Comparison of ENCODE assay signal across 10 cellular contexts in genomic region chr4:80462537-80463207, GRCh38.
DNase-seq lines count a peak whose midpoint lies in the region; ATAC-seq and TF ChIP-seq lines count a peak whose summit lies in the region.
"Had no signal": no experiment of that assay in that cellular context is flagged by ENCODE, and none has a peak within 500 bp of the region (broad histone marks: within the 10 kb centered on the region; RNA-seq: fewer than 3 reads in every experiment).

No MANE protein-coding gene starts in this region.

- H3K36me3 Mint-ChIP-seq in T-helper 1 cell treated with Interleukin-12 subunit alpha and Interleukin-12 subunit beta and Interleukin-4 antibody, amounts not matched to agents 30 μg/mL and 1 μg/mL, for 36 hours (ENCODE audit: low read depth) = peaks cover 4% of the 10 kb centered on the region
- no peaks in the 10 kb centered on the region for H3K36me3 Mint-ChIP-seq in natural killer cell

- DNase-seq in natural killer cell (no peak), GM10248 (ENCODE audit: extremely low spot score) (no peak), mesenteric fat pad (ENCODE audit: low spot score) (no peak), right atrium auricular region (ENCODE audit: low spot score) (no peak), iPS-NIHi7 (ENCODE audit: extremely low spot score) (no peak)
- DNase-seq: activated effector memory CD4-positive, alpha-beta T cell treated with anti-CD3 and anti-CD28 coated beads, Interleukin-2, amount 50 U/mL, for 16 hours; NCI-H2029 treated with DMSO at 0.1 percent for 48 hours had no signal

- POLR2A ChIA-PET in GM10248 (lab: Yijun Ruan, JAX) = no interaction called here

- CTCF ChIA-PET in GM10248 (lab: Yijun Ruan, JAX) = interaction anchor here (1.4 kb wide), 1 partner anchor 11 kb away, joined by 4 read pairs; no protein-coding TSS in a partner anchor

- H3K27ac ChIP-seq in right atrium auricular region = no peak overlapping the region

- H3K9me3 Mint-ChIP-seq in T-helper 1 cell treated with Interleukin-12 subunit alpha and Interleukin-12 subunit beta and Interleukin-4 antibody, amounts not matched to agents 30 μg/mL and 1 μg/mL, for 36 hours = peaks cover 12% of the 10 kb centered on the region
- H3K9me3 Mint-ChIP-seq in natural killer cell = peaks cover 0 to 5% of the 10 kb centered on the region in 2 donors

- H3K4me3 ChIP-seq in right atrium auricular region = no peak overlapping the region

- no peaks in the 10 kb centered on the region for H3K4me1 ChIP-seq in right atrium auricular region

- H3K4me1 Mint-ChIP-seq in T-helper 1 cell treated with Interleukin-12 subunit alpha and Interleukin-12 subunit beta and Interleukin-4 antibody, amounts not matched to agents 30 μg/mL and 1 μg/mL, for 36 hours (ENCODE audit: low read depth) = peaks cover 7% of the 10 kb centered on the region
- H3K4me1 Mint-ChIP-seq in natural killer cell = peaks cover 10 to 17% of the 10 kb centered on the region in 2 donors

- no peaks in the 10 kb centered on the region for H3K27me3 Mint-ChIP-seq in T-helper 1 cell treated with Interleukin-12 subunit alpha and Interleukin-12 subunit beta and Interleukin-4 antibody, amounts not matched to agents 30 μg/mL and 1 μg/mL, for 36 hours (ENCODE audit: low read depth)
- H3K27me3 Mint-ChIP-seq in natural killer cell (ENCODE audit: low read depth in 2 of 2) = peaks cover 0 to 2% of the 10 kb centered on the region in 2 donors

- H3K9me3 ChIP-seq in right atrium auricular region = no peaks in the 10 kb centered on the region

- no peaks in the 10 kb centered on the region for H3K27me3 ChIP-seq in right atrium auricular region

- intact Hi-C loops in natural killer cell (cut with micrococcal nuclease) = no loop called here

- ATAC-seq in GM18520 (IDR thresholded peaks at IDR 0.05; ENCODE audit: unreplicated experiment) (peak; percentile 59), HG02678 (IDR thresholded peaks at IDR 0.05; ENCODE audit: unreplicated experiment) (peak; percentile 52), natural killer cell (peak in 2 of 3 donors; percentile 40 to 55)

- H3K4me3 Mint-ChIP-seq in T-helper 1 cell treated with Interleukin-12 subunit alpha and Interleukin-12 subunit beta and Interleukin-4 antibody, amounts not matched to agents 30 μg/mL and 1 μg/mL, for 36 hours = peak overlapping the region; percentile 65
- H3K4me3 Mint-ChIP-seq in natural killer cell = peak overlapping the region; percentile 87

- peak overlapping the region; percentile 73 for H3K27ac Mint-ChIP-seq in T-helper 1 cell treated with Interleukin-12 subunit alpha and Interleukin-12 subunit beta and Interleukin-4 antibody, amounts not matched to agents 30 μg/mL and 1 μg/mL, for 36 hours
- H3K27ac Mint-ChIP-seq in natural killer cell = peak overlapping the region; percentile 72 to 83

- no peak for TF ChIP-seq CTCF in natural killer cell (IDR thresholded peaks at IDR 0.05)
- TF ChIP-seq CTCF in GM10248 (IDR thresholded peaks at IDR 0.05; ENCODE audit: control extremely low read depth, extremely low read depth, low read depth, missing control alignments) = no peak
- TF ChIP-seq CTCF in right atrium auricular region (IDR thresholded peaks at IDR 0.05) = no peak

- H3K36me3 ChIP-seq in right atrium auricular region = no peaks in the 10 kb centered on the region
